Comparison of ENCODE assay signal across 1 cellular context in the genomic region with DNA sequence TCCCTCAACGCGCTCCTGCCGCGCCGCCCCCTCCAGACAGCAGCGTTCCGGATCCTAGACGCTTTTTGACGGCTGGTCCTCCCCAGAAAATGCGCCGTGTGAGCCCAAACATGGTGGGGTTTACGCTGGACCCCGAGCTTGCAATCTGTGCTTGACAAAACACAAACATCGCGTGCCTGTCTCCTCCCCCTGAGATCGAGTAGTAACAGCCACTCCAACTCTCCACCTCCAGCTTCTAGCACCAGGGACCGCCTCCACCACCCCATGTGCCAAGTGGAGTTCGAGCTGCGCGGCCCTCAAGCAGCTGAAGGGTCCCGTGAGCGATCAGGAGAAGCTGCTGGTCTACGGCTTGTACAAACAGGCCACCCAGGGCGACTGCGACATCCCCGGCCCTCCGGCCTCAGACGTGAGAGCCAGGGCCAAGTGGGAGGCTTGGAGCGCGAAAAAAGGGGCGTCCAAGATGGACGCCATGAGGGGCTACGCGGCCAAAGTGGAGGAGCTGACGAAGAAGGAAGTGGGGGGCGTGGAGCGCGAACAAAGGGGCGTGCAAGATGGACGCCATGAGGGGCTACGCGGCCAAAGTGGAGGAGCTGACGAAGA.
A peak's percentile ranks its signal among the peaks of the same experiment; 100 is the strongest.
TF ChIP-seq lines count a peak whose summit lies in the region.

No MANE protein-coding gene starts in this region.

TF ChIP-seq in HEK293, 187 proteins besides CTCF, POLR2A, EP300 and RAD21 (continued from another document and continues in another):
- TF ChIP-seq ZNF214 (tag by site-specific recombination; IDR thresholded peaks at IDR 0.05; ENCODE audit: borderline replicate concordance) (no peak), ZNF529 (tag by site-specific recombination; IDR thresholded peaks at IDR 0.05; ENCODE audit: insufficient replicate concordance) (no peak), YY1 (tag by site-specific recombination; IDR thresholded peaks at IDR 0.05) (no peak), ZNF37A (tag by site-specific recombination; IDR thresholded peaks at IDR 0.05) (no peak), FEZF1 (tag by site-specific recombination; IDR thresholded peaks at IDR 0.05) (no peak), ZBTB48 (tag by site-specific recombination; IDR thresholded peaks at IDR 0.05) (0 out of 2 replicates have a peak, but pooled peaks have one; percentile 21), ZNF155 (tag by site-specific recombination; IDR thresholded peaks at IDR 0.05) (no peak), ZBTB7A (tag by site-specific recombination; IDR thresholded peaks at IDR 0.05; ENCODE audit: low read depth) (no peak), ZNF426 (tag by site-specific recombination; IDR thresholded peaks at IDR 0.05) (no peak), ZNF792 (tag by site-specific recombination; IDR thresholded peaks at IDR 0.05) (no peak), MEIS1 (CRISPR knock-in tag; IDR thresholded peaks at IDR 0.05; ENCODE audit: borderline replicate concordance) (no peak), ZNF837 (tag by site-specific recombination; IDR thresholded peaks at IDR 0.05) (no peak), ZFHX2 (tag by site-specific recombination; conservative IDR thresholded peaks at IDR 0.05) (peak; percentile 18; the same call in 1 of the 2 replicates), WT1 (tag by site-specific recombination; IDR thresholded peaks at IDR 0.05) (no peak), ZNF324 (tag by site-specific recombination; IDR thresholded peaks at IDR 0.05) (0 out of 2 replicates have a peak, but pooled peaks have one; percentile 0), IKZF3 (tag by site-specific recombination; IDR thresholded peaks at IDR 0.05) (no peak), ZNF501 (tag by site-specific recombination; IDR thresholded peaks at IDR 0.05) (peak; percentile 21), ZNF114 (tag by site-specific recombination; IDR thresholded peaks at IDR 0.05) (no peak), ZNF701 (tag by site-specific recombination; IDR thresholded peaks at IDR 0.05) (no peak), ZNF596 (tag by site-specific recombination; IDR thresholded peaks at IDR 0.05) (no peak), ZNF629 (tag by site-specific recombination; IDR thresholded peaks at IDR 0.05) (0 out of 2 replicates have a peak, but pooled peaks have one; percentile 1), ZNF600 (tag by site-specific recombination; IDR thresholded peaks at IDR 0.05) (peak; percentile 44; the same call in 1 of the 2 replicates), ZNF16 (tag by site-specific recombination; IDR thresholded peaks at IDR 0.05; ENCODE audit: low read depth) (no peak), ZNF354C (tag by site-specific recombination; IDR thresholded peaks at IDR 0.05; ENCODE audit: borderline replicate concordance, low read depth) (no peak), SP7 (tag by site-specific recombination; IDR thresholded peaks at IDR 0.05) (no peak), ZSCAN23 (tag by site-specific recombination; IDR thresholded peaks at IDR 0.05) (no peak), ZSCAN30 (tag by site-specific recombination; IDR thresholded peaks at IDR 0.05) (no peak), ZBTB21 (tag by site-specific recombination; IDR thresholded peaks at IDR 0.05) (no peak), ZNF335 (tag by site-specific recombination; conservative IDR thresholded peaks at IDR 0.05) (peak; percentile 17; the same call in 1 of the 2 replicates), ZNF558 (tag by site-specific recombination; IDR thresholded peaks at IDR 0.05) (no peak), KLF8 (tag by site-specific recombination; IDR thresholded peaks at IDR 0.05) (no peak), ZNF184 (tag by site-specific recombination; IDR thresholded peaks at IDR 0.05) (no peak), ZNF514 (tag by site-specific recombination; IDR thresholded peaks at IDR 0.05) (no peak), TRIM28 (IDR thresholded peaks at IDR 0.05; ENCODE audit: borderline replicate concordance, low read length) (no peak), ZNF544 (tag by site-specific recombination; IDR thresholded peaks at IDR 0.05) (no peak), ZNF610 (tag by site-specific recombination; IDR thresholded peaks at IDR 0.05; ENCODE audit: borderline replicate concordance) (0 out of 2 replicates have a peak, but pooled peaks have one; percentile 2), OSR2 (tag by site-specific recombination; IDR thresholded peaks at IDR 0.05) (no peak), ZNF146 (tag by site-specific recombination; IDR thresholded peaks at IDR 0.05) (no peak), ZNF341 (tag by site-specific recombination; IDR thresholded peaks at IDR 0.05; ENCODE audit: low read depth) (peak; percentile 61), ZFP41 (tag by site-specific recombination; IDR thresholded peaks at IDR 0.05; ENCODE audit: borderline replicate concordance) (no peak), ZNF777 (tag by site-specific recombination; IDR thresholded peaks at IDR 0.05; ENCODE audit: borderline replicate concordance) (no peak)
- TF ChIP-seq, protein P1, sequence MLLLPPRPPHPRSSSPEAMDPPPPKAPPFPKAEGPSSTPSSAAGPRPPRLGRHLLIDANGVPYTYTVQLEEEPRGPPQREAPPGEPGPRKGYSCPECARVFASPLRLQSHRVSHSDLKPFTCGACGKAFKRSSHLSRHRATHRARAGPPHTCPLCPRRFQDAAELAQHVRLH (tag by site-specific recombination; IDR thresholded peaks at IDR 0.05): no peak
- TF ChIP-seq, protein P2, sequence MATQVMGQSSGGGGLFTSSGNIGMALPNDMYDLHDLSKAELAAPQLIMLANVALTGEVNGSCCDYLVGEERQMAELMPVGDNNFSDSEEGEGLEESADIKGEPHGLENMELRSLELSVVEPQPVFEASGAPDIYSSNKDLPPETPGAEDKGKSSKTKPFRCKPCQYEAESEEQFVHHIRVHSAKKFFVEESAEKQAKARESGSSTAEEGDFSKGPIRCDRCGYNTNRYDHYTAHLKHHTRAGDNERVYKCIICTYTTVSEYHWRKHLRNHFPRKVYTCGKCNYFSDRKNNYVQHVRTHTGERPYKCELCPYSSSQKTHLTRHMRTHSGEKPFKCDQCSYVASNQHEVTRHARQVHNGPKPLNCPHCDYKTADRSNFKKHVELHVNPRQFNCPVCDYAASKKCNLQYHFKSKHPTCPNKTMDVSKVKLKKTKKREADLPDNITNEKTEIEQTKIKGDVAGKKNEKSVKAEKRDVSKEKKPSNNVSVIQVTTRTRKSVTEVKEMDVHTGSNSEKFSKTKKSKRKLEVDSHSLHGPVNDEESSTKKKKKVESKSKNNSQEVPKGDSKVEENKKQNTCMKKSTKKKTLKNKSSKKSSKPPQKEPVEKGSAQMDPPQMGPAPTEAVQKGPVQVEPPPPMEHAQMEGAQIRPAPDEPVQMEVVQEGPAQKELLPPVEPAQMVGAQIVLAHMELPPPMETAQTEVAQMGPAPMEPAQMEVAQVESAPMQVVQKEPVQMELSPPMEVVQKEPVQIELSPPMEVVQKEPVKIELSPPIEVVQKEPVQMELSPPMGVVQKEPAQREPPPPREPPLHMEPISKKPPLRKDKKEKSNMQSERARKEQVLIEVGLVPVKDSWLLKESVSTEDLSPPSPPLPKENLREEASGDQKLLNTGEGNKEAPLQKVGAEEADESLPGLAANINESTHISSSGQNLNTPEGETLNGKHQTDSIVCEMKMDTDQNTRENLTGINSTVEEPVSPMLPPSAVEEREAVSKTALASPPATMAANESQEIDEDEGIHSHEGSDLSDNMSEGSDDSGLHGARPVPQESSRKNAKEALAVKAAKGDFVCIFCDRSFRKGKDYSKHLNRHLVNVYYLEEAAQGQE (tag by site-specific recombination; IDR thresholded peaks at IDR 0.05): no peak
- TF ChIP-seq, protein P3, sequence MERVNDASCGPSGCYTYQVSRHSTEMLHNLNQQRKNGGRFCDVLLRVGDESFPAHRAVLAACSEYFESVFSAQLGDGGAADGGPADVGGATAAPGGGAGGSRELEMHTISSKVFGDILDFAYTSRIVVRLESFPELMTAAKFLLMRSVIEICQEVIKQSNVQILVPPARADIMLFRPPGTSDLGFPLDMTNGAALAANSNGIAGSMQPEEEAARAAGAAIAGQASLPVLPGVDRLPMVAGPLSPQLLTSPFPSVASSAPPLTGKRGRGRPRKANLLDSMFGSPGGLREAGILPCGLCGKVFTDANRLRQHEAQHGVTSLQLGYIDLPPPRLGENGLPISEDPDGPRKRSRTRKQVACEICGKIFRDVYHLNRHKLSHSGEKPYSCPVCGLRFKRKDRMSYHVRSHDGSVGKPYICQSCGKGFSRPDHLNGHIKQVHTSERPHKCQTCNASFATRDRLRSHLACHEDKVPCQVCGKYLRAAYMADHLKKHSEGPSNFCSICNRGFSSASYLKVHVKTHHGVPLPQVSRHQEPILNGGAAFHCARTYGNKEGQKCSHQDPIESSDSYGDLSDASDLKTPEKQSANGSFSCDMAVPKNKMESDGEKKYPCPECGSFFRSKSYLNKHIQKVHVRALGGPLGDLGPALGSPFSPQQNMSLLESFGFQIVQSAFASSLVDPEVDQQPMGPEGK (tag by site-specific recombination; IDR thresholded peaks at IDR 0.05): peak; percentile 14; the same call in 1 of the 2 replicates
- TF ChIP-seq, protein P4, sequence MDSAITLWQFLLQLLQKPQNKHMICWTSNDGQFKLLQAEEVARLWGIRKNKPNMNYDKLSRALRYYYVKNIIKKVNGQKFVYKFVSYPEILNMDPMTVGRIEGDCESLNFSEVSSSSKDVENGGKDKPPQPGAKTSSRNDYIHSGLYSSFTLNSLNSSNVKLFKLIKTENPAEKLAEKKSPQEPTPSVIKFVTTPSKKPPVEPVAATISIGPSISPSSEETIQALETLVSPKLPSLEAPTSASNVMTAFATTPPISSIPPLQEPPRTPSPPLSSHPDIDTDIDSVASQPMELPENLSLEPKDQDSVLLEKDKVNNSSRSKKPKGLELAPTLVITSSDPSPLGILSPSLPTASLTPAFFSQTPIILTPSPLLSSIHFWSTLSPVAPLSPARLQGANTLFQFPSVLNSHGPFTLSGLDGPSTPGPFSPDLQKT (IDR thresholded peaks at IDR 0.05; ENCODE audit: borderline replicate concordance, low read depth, low read length): no peak
- TF ChIP-seq, protein P5, sequence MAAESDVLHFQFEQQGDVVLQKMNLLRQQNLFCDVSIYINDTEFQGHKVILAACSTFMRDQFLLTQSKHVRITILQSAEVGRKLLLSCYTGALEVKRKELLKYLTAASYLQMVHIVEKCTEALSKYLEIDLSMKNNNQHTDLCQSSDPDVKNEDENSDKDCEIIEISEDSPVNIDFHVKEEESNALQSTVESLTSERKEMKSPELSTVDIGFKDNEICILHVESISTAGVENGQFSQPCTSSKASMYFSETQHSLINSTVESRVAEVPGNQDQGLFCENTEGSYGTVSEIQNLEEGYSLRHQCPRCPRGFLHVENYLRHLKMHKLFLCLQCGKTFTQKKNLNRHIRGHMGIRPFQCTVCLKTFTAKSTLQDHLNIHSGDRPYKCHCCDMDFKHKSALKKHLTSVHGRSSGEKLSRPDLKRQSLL (tag by site-specific recombination; IDR thresholded peaks at IDR 0.05): no peak
- TF ChIP-seq, protein P6, sequence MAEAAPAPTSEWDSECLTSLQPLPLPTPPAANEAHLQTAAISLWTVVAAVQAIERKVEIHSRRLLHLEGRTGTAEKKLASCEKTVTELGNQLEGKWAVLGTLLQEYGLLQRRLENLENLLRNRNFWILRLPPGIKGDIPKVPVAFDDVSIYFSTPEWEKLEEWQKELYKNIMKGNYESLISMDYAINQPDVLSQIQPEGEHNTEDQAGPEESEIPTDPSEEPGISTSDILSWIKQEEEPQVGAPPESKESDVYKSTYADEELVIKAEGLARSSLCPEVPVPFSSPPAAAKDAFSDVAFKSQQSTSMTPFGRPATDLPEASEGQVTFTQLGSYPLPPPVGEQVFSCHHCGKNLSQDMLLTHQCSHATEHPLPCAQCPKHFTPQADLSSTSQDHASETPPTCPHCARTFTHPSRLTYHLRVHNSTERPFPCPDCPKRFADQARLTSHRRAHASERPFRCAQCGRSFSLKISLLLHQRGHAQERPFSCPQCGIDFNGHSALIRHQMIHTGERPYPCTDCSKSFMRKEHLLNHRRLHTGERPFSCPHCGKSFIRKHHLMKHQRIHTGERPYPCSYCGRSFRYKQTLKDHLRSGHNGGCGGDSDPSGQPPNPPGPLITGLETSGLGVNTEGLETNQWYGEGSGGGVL (tag by site-specific recombination; IDR thresholded peaks at IDR 0.05): peak; percentile 31; the same call in 1 of the 2 replicates
- TF ChIP-seq, protein P7, sequence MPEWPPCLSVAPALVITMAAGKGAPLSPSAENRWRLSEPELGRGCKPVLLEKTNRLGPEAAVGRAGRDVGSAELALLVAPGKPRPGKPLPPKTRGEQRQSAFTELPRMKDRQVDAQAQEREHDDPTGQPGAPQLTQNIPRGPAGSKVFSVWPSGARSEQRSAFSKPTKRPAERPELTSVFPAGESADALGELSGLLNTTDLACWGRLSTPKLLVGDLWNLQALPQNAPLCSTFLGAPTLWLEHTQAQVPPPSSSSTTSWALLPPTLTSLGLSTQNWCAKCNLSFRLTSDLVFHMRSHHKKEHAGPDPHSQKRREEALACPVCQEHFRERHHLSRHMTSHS (tag by site-specific recombination; IDR thresholded peaks at IDR 0.05): no peak
- TF ChIP-seq, protein P8, sequence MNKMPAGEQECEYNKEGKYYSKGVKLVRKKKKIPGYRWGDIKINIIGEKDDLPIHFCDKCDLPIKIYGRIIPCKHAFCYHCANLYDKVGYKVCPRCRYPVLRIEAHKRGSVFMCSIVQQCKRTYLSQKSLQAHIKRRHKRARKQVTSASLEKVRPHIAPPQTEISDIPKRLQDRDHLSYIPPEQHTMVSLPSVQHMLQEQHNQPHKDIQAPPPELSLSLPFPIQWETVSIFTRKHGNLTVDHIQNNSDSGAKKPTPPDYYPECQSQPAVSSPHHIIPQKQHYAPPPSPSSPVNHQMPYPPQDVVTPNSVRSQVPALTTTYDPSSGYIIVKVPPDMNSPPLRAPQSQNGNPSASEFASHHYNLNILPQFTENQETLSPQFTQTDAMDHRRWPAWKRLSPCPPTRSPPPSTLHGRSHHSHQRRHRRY (tag by site-specific recombination; IDR thresholded peaks at IDR 0.05): 0 out of 2 replicates have a peak, but pooled peaks have one; percentile 23
- TF ChIP-seq, protein P9, sequence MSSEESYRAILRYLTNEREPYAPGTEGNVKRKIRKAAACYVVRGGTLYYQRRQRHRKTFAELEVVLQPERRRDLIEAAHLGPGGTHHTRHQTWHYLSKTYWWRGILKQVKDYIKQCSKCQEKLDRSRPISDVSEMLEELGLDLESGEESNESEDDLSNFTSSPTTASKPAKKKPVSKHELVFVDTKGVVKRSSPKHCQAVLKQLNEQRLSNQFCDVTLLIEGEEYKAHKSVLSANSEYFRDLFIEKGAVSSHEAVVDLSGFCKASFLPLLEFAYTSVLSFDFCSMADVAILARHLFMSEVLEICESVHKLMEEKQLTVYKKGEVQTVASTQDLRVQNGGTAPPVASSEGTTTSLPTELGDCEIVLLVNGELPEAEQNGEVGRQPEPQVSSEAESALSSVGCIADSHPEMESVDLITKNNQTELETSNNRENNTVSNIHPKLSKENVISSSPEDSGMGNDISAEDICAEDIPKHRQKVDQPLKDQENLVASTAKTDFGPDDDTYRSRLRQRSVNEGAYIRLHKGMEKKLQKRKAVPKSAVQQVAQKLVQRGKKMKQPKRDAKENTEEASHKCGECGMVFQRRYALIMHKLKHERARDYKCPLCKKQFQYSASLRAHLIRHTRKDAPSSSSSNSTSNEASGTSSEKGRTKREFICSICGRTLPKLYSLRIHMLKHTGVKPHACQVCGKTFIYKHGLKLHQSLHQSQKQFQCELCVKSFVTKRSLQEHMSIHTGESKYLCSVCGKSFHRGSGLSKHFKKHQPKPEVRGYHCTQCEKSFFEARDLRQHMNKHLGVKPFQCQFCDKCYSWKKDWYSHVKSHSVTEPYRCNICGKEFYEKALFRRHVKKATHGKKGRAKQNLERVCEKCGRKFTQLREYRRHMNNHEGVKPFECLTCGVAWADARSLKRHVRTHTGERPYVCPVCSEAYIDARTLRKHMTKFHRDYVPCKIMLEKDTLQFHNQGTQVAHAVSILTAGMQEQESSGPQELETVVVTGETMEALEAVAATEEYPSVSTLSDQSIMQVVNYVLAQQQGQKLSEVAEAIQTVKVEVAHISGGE (tag by site-specific recombination; conservative IDR thresholded peaks at IDR 0.05; ENCODE audit: low read depth): peak; percentile 89
